ENCODE assay signal across 15 cellular contexts in the genomic region with DNA sequence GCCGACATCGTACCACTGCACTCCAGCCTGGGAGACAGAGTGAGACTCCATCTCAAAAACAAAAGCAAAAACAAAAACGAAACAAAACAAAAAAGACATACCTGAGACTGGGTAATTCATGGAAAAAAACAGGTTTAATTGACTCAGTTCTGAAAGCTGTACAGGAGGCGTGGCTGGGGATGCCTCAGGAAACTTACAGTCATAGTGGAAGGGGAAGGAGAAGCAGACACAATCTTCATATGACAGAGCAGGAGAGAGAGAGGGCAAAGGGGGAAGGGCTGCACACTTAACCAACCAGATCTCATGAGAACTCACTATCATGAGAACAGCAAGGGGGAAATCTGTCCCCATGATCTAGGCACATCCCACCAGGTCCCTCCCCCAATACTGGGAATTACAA.
"Had no signal": no experiment of that assay in that cellular context is flagged by ENCODE, and none has a peak within 500 bp of the region (broad histone marks: within the 10 kb centered on the region; RNA-seq: fewer than 3 reads in every experiment).

No MANE protein-coding gene starts in this region.

- H3K9me3 ChIP-seq: adrenal gland, tibial artery had no signal

- H3K4me1 ChIP-seq: adrenal gland, tibial artery had no signal

- H3K4me3 ChIP-seq: adrenal gland, tibial artery had no signal

- DNase-seq: activated CD4-positive, alpha-beta T cell treated with anti-CD3 and anti-CD28 coated beads, Interleukin-2, amount 10 ng/mL, durations not matched to agents 24 days and 14 days; activated naive CD4-positive, alpha-beta T cell treated with anti-CD3 and anti-CD28 coated beads, Interleukin-2, amount 50 U/mL, for 16 hours; adrenal gland; dermis blood vessel endothelial cell; foreskin melanocyte; kidney glomerular epithelial cell; occipital lobe; right cardiac atrium; small intestine; tibial artery had no signal

- H3K27me3 ChIP-seq: adrenal gland, tibial artery had no signal

- ATAC-seq: right cardiac atrium had no signal

- H3K9me3 Mint-ChIP-seq: activated CD4-positive, alpha-beta T cell treated with anti-CD3 and anti-CD28 coated beads, Interleukin-2, amount 10 ng/mL, durations not matched to agents 24 days and 14 days; nephron had no signal

- FAIRE-seq: small intestine, urothelium cell line had no signal

- H3K27ac ChIP-seq: adrenal gland, epithelial cell of prostate, tibial artery had no signal

- H3K4me1 Mint-ChIP-seq: activated CD4-positive, alpha-beta T cell treated with anti-CD3 and anti-CD28 coated beads, Interleukin-2, amount 10 ng/mL, durations not matched to agents 24 days and 14 days; nephron had no signal

- H3K4me3 Mint-ChIP-seq: activated CD4-positive, alpha-beta T cell treated with anti-CD3 and anti-CD28 coated beads, Interleukin-2, amount 10 ng/mL, durations not matched to agents 24 days and 14 days; nephron; T-helper 1 cell treated with Interleukin-12 subunit alpha and Interleukin-12 subunit beta and Interleukin-4 antibody, amounts not matched to agents 30 μg/mL and 1 μg/mL, for 36 hours had no signal

- H3K27ac Mint-ChIP-seq: activated CD4-positive, alpha-beta T cell treated with anti-CD3 and anti-CD28 coated beads, Interleukin-2, amount 10 ng/mL, durations not matched to agents 24 days and 14 days; nephron; progenitor cell of endocrine pancreas; T-helper 1 cell treated with Interleukin-12 subunit alpha and Interleukin-12 subunit beta and Interleukin-4 antibody, amounts not matched to agents 30 μg/mL and 1 μg/mL, for 36 hours had no signal

- H3K36me3 ChIP-seq: adrenal gland, tibial artery had no signal

- H3K27me3 Mint-ChIP-seq: activated CD4-positive, alpha-beta T cell treated with anti-CD3 and anti-CD28 coated beads, Interleukin-2, amount 10 ng/mL, durations not matched to agents 24 days and 14 days had no signal
